In genomic region chr7:34107306-34107705, GRCh38 we compare ENCODE assay signal across 13 cellular contexts.
DNase-seq lines count a peak whose midpoint lies in the region; ATAC-seq, FAIRE-seq and TF ChIP-seq lines count a peak whose summit lies in the region.
"Had no signal": no experiment of that assay in that cellular context is flagged by ENCODE, and none has a peak within 500 bp of the region (broad histone marks: within the 10 kb centered on the region; RNA-seq: fewer than 3 reads in every experiment).

No MANE protein-coding gene starts in this region.

- no peak for TF ChIP-seq POLR2A in NB4 (IDR thresholded peaks at IDR 0.05; ENCODE audit: extremely low read depth, insufficient read length)

- no CpG with 5 or more reads among the region's 5 CpGs for WGBS in trophoblast cell (ENCODE audit: extremely low coverage, insufficient coverage, insufficient read length)

- no peak overlapping the region for H3K27ac ChIP-seq in trophoblast cell (ENCODE audit: low read depth, low read length)

- no peaks in the 10 kb centered on the region for H3K79me2 ChIP-seq in trophoblast cell (ENCODE audit: control insufficient read depth, insufficient read depth, low read length, poor library complexity)

- no peak overlapping the region for H3K4ac ChIP-seq in trophoblast cell (ENCODE audit: low read depth, low read length)

- H2BK12ac ChIP-seq in trophoblast cell (ENCODE audit: low read length), result no peak overlapping the region

- FAIRE-seq in bronchial epithelial cell (lab: Jason Lieb, UNC) (no peak), HTR-8/SVneo (lab: Jason Lieb, UNC) (no peak)
- FAIRE-seq: K562 had no signal

- H2BK120ac ChIP-seq in trophoblast cell (ENCODE audit: insufficient read depth, low read length, poor library complexity), result no peak overlapping the region

- H3K9ac ChIP-seq in trophoblast cell (ENCODE audit: low read length), result no peak overlapping the region

- no peak overlapping the region for H2AFZ ChIP-seq in trophoblast cell (ENCODE audit: insufficient read depth, low read length, poor library complexity)

- no peak overlapping the region for H3K4me3 ChIP-seq in NB4 (ENCODE audit: low read depth, low read length)
- no peak overlapping the region for H3K4me3 ChIP-seq in bronchial epithelial cell (ENCODE audit: low read depth, low read length)
- H3K4me3 ChIP-seq in trophoblast cell (ENCODE audit: low read depth, low read length), result no peak overlapping the region
- H3K4me3 ChIP-seq: K562, smooth muscle cell had no signal

- no peak for TF ChIP-seq CTCF in NB4 (IDR thresholded peaks at IDR 0.05; ENCODE audit: low read depth, low read length)
- no peak for TF ChIP-seq CTCF in bronchial epithelial cell (IDR thresholded peaks at IDR 0.05; ENCODE audit: insufficient read depth, low read length, severe bottlenecking)

- H2BK5ac ChIP-seq in trophoblast cell (ENCODE audit: low read depth, low read length, poor library complexity), result no peak overlapping the region

- DNase-seq in Daoy (ENCODE audit: low read depth), result peak; percentile 59
- DNase-seq in NB4 (ENCODE audit: low read depth), result peak; percentile 6
- peak; percentile 31 for DNase-seq in bronchial epithelial cell (ENCODE audit: low read depth)
- peak; percentile 7 for DNase-seq in midbrain (lab: John Stamatoyannopoulos, UW)
- no peak for DNase-seq in trophoblast cell
- no peak for DNase-seq in HTR-8/SVneo (ENCODE audit: insufficient read length, low spot score)
- DNase-seq: activated CD4-positive, alpha-beta T cell treated with anti-CD3 and anti-CD28 coated beads, Interleukin-2, amount 50 U/mL, for 1 hour; COR-L47; NCI-H526 treated with DMSO at 0.1 percent for 48 hours had no signal

- H3K18ac ChIP-seq in trophoblast cell (ENCODE audit: low read length), result no peak overlapping the region

- H4K12ac ChIP-seq in trophoblast cell (ENCODE audit: low read depth, low read length), result no peak overlapping the region

- no peak for ATAC-seq in HG03280 (IDR thresholded peaks at IDR 0.05; ENCODE audit: unreplicated experiment)
- ATAC-seq in HG02981 (IDR thresholded peaks at IDR 0.05; ENCODE audit: unreplicated experiment), result no peak
- ATAC-seq: K562 had no signal

- no peak overlapping the region for H3K14ac ChIP-seq in trophoblast cell (ENCODE audit: low read length)

- no peak overlapping the region for H3K23ac ChIP-seq in trophoblast cell (ENCODE audit: low read length)

- no peak overlapping the region for H4K91ac ChIP-seq in trophoblast cell (ENCODE audit: low read depth, low read length)

- no peaks in the 10 kb centered on the region for H3K4me1 ChIP-seq in trophoblast cell (ENCODE audit: control insufficient read depth in 1 of 2, insufficient read depth in 2 of 2, low read length in 2 of 2)

- H3K9me3 ChIP-seq in trophoblast cell (ENCODE audit: insufficient read depth, low read depth, low read length), result no peaks in the 10 kb centered on the region

- H3K4me2 ChIP-seq in trophoblast cell (ENCODE audit: low read length), result no peak overlapping the region
- H3K4me2 ChIP-seq: smooth muscle cell had no signal

- no peaks in the 10 kb centered on the region for H3K79me1 ChIP-seq in trophoblast cell (ENCODE audit: low read length)

- H3K36me3 ChIP-seq in bronchial epithelial cell (ENCODE audit: control insufficient read depth, insufficient read depth, low read length), result no peaks in the 10 kb centered on the region
- no peaks in the 10 kb centered on the region for H3K36me3 ChIP-seq in trophoblast cell (ENCODE audit: control insufficient read depth in 1 of 2, insufficient read depth in 2 of 2, low read length in 2 of 2)

- H2AK5ac ChIP-seq in trophoblast cell (ENCODE audit: low read length), result no peak overlapping the region

- H3K27me3 ChIP-seq in bronchial epithelial cell (ENCODE audit: control insufficient read depth, insufficient read depth, low read length) (no peaks in the 10 kb centered on the region), trophoblast cell (ENCODE audit: insufficient read depth, low read length) (no peaks in the 10 kb centered on the region)

- no peak overlapping the region for H4K8ac ChIP-seq in trophoblast cell (ENCODE audit: low read depth, low read length)

Comparison
In these comparisons a context has a peak if more than half of its experiments do, and no peak if none do; other contexts are left out.
1. DNase-seq: peak in Daoy (single experiment), NB4 (single experiment), bronchial epithelial cell (single experiment) and midbrain (single experiment); none in trophoblast cell (0 of 2) and HTR-8/SVneo (single experiment).